ENCODE assay signal across 1 cellular context in genomic region chr9:100145167-100145934, GRCh38.
A peak's percentile ranks its signal among the peaks of the same experiment; 100 is the strongest.
TF ChIP-seq lines count a peak whose summit lies in the region.
"Not testable (repeated sequence)": the region's sequence is repeated elsewhere in the genome, so short reads cannot be mapped to it uniquely, and the experiment has no call there.

No MANE protein-coding gene starts in this region.

TF ChIP-seq in K562, 482 proteins besides CTCF, POLR2A, EP300 and RAD21 (continues in another document):
- peak; percentile 74; the same call in 1 of the 2 replicates for TF ChIP-seq MTA1 (IDR thresholded peaks at IDR 0.05; ENCODE audit: borderline replicate concordance)
- peak; percentile 96 for TF ChIP-seq CC2D1A (IDR thresholded peaks at IDR 0.05)
- peak; percentile 96 for TF ChIP-seq CBFA2T2 (conservative IDR thresholded peaks at IDR 0.05)
- peak; percentile 100 for TF ChIP-seq ELF4 (CRISPR knock-in tag; IDR thresholded peaks at IDR 0.05)
- TF ChIP-seq MGA (IDR thresholded peaks at IDR 0.05), result peak; percentile 75
- TF ChIP-seq GATAD2A (IDR thresholded peaks at IDR 0.05), result peak; percentile 44; the same call in 1 of the 2 replicates
- peak; percentile 97 for TF ChIP-seq CBFA2T3 (IDR thresholded peaks at IDR 0.05)
- peak; percentile 59 for TF ChIP-seq PYGO2 (tag; IDR thresholded peaks at IDR 0.05)
- 0 out of 2 replicates have a peak, but pooled peaks have one; percentile 37 for TF ChIP-seq ZNF41 (CRISPR knock-in tag; conservative IDR thresholded peaks at IDR 0.05)
- TF ChIP-seq PHTF2 (CRISPR knock-in tag; IDR thresholded peaks at IDR 0.05), result peak; percentile 81; the same call in 1 of the 2 replicates
- TF ChIP-seq USF2 (CRISPR knock-in tag; IDR thresholded peaks at IDR 0.05), result peak; percentile 74
- 0 out of 2 replicates have a peak, but pooled peaks have one; percentile 11 for TF ChIP-seq JUND (IDR thresholded peaks at IDR 0.05; ENCODE audit: borderline replicate concordance, low read depth, low read length)
- not testable (repeated sequence) for TF ChIP-seq JUND (tag; IDR thresholded peaks at IDR 0.05; ENCODE audit: borderline replicate concordance, low read depth, low read length); MYNN (CRISPR knock-in tag; IDR thresholded peaks at IDR 0.05); ATF3 (CRISPR knock-in tag; conservative IDR thresholded peaks at IDR 0.05)
- 0 out of 2 replicates have a peak, but pooled peaks have one; percentile 34 for TF ChIP-seq ZBTB17 (CRISPR knock-in tag; IDR thresholded peaks at IDR 0.05)
- TF ChIP-seq RAD51 (IDR thresholded peaks at IDR 0.05; ENCODE audit: borderline replicate concordance, low read depth), result peak; percentile 57; the same call in 1 of the 2 replicates
- TF ChIP-seq SMARCA4 (IDR thresholded peaks at IDR 0.05), result peak; percentile 86
- peak; percentile 94 for TF ChIP-seq SMARCE1 (IDR thresholded peaks at IDR 0.05)
- TF ChIP-seq, protein P1, sequence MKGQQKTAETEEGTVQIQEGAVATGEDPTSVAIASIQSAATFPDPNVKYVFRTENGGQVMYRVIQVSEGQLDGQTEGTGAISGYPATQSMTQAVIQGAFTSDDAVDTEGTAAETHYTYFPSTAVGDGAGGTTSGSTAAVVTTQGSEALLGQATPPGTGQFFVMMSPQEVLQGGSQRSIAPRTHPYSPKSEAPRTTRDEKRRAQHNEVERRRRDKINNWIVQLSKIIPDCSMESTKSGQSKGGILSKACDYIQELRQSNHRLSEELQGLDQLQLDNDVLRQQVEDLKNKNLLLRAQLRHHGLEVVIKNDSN (CRISPR knock-in tag; IDR thresholded peaks at IDR 0.05), result peak; percentile 90
- TF ChIP-seq MLLT1 (IDR thresholded peaks at IDR 0.05), result 0 out of 4 replicates have a peak, but pooled peaks of 1 of the 2 experiments have one; percentile 5
- TF ChIP-seq, protein P2, sequence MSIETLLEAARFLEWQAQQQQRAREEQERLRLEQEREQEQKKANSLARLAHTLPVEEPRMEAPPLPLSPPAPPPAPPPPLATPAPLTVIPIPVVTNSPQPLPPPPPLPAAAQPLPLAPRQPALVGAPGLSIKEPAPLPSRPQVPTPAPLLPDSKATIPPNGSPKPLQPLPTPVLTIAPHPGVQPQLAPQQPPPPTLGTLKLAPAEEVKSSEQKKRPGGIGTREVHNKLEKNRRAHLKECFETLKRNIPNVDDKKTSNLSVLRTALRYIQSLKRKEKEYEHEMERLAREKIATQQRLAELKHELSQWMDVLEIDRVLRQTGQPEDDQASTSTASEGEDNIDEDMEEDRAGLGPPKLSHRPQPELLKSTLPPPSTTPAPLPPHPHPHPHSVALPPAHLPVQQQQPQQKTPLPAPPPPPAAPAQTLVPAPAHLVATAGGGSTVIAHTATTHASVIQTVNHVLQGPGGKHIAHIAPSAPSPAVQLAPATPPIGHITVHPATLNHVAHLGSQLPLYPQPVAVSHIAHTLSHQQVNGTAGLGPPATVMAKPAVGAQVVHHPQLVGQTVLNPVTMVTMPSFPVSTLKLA (conservative IDR thresholded peaks at IDR 0.05), result 0 out of 4 replicates have a peak, but pooled peaks of 1 of the 2 experiments have one; percentile 27
- TF ChIP-seq ZNF197 (CRISPR knock-in tag; IDR thresholded peaks at IDR 0.05; ENCODE audit: low read depth), result 0 out of 2 replicates have a peak, but pooled peaks have one; percentile 62
- TF ChIP-seq CHAMP1 (IDR thresholded peaks at IDR 0.05), result peak; percentile 52; the same call in 1 of the 2 replicates
- peak; percentile 53; the same call in 1 of the 2 replicates for TF ChIP-seq BHLHE40 (IDR thresholded peaks at IDR 0.05; ENCODE audit: low read length)
- peak; percentile 50; the same call in 1 of the 2 replicates for TF ChIP-seq MYNN (IDR thresholded peaks at IDR 0.05)
- TF ChIP-seq SMAD4 (CRISPR knock-in tag; conservative IDR thresholded peaks at IDR 0.05), result 0 out of 2 replicates have a peak, but pooled peaks have one; percentile 17
- TF ChIP-seq TRIM24 (IDR thresholded peaks at IDR 0.05), result peak; percentile 87 to 93
- peak; percentile 96 for TF ChIP-seq MTA2 (IDR thresholded peaks at IDR 0.05; ENCODE audit: low read depth)
- TF ChIP-seq ATF3 (IDR thresholded peaks at IDR 0.05), result peak; percentile 27; the same call in 1 of the 2 replicates
- TF ChIP-seq, protein P3, sequence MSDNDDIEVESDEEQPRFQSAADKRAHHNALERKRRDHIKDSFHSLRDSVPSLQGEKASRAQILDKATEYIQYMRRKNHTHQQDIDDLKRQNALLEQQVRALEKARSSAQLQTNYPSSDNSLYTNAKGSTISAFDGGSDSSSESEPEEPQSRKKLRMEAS (CRISPR knock-in tag; IDR thresholded peaks at IDR 0.05), result peak; percentile 71; the same call in 1 of the 2 replicates
- peak; percentile 69 for TF ChIP-seq ZBTB2 (IDR thresholded peaks at IDR 0.05)
- peak; percentile 79; the same call in 1 of the 2 replicates for TF ChIP-seq FOXJ2 (tag; IDR thresholded peaks at IDR 0.05)
- 0 out of 2 replicates have a peak, but pooled peaks have one; percentile 39 for TF ChIP-seq PML (IDR thresholded peaks at IDR 0.05; ENCODE audit: low read length)
- TF ChIP-seq, protein P4, sequence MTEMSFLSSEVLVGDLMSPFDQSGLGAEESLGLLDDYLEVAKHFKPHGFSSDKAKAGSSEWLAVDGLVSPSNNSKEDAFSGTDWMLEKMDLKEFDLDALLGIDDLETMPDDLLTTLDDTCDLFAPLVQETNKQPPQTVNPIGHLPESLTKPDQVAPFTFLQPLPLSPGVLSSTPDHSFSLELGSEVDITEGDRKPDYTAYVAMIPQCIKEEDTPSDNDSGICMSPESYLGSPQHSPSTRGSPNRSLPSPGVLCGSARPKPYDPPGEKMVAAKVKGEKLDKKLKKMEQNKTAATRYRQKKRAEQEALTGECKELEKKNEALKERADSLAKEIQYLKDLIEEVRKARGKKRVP (CRISPR knock-in tag; IDR thresholded peaks at IDR 0.05), result peak; percentile 52; the same call in 1 of the 2 replicates
